1 cellular context compared by ENCODE assay signal in the genomic region with DNA sequence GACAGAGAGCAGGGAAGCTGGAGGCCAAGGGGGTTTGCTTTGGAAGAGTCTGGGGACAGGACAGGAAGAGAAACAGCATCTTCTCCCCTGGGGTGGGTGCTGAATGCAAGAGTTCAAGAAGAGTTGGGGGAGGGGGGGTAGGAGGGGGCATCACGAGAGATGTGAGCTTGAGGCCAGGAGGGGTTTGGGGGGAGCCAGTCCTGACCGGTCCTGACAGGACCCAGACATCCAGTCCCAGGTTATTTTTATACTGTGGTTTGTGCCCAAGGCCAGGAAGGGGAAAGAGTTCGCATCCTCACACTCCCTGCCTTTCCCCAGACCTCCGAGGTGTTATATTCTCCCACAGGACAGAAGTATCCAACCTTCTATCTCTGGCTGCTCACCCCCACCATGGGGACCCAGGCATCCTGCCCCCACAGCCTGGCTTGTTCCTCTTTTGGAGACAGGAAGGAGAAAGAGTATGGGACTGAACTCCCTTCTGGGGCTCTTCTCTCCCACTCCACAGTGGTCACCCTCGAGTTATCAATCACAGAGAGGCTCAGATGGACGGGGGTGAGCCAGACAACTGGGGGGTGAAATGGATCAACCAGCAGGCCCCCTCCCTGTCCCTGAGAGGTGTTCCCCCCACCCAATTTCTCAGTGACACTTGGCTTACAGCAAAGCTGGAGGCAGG.
TF ChIP-seq lines count a peak whose summit lies in the region.

No MANE protein-coding gene starts in this region.

TF ChIP-seq in endothelial cell of umbilical vein, 7 proteins besides CTCF, POLR2A, EP300 and RAD21:
- TF ChIP-seq FOS (IDR thresholded peaks at IDR 0.05; ENCODE audit: borderline replicate concordance, insufficient read depth, low read length) (no peak), MAX (IDR thresholded peaks at IDR 0.05; ENCODE audit: insufficient read depth, insufficient read length) (no peak), GATA2 (IDR thresholded peaks at IDR 0.05; ENCODE audit: insufficient read depth, insufficient read length, low read depth, low read length) (no peak), MYC (IDR thresholded peaks at IDR 0.05; ENCODE audit: low read depth, low read length) (no peak), EZH2 (IDR thresholded peaks at IDR 0.05; ENCODE audit: borderline replicate concordance, low read depth, low read length, severe bottlenecking) (no peak), POLR2AphosphoS5 (IDR thresholded peaks at IDR 0.05; ENCODE audit: insufficient read depth, low read depth, low read length) (no peak), JUN (IDR thresholded peaks at IDR 0.05; ENCODE audit: borderline replicate concordance, insufficient read depth, insufficient read length, low read depth) (no peak)
